Comparison of ENCODE assay signal across 2 cellular contexts in genomic region chr21:42863504-42863870, GRCh38.
TF ChIP-seq lines count a peak whose summit lies in the region.

No MANE protein-coding gene starts in this region.

TF ChIP-seq in HepG2, 621 proteins besides CTCF, POLR2A, EP300 and RAD21 (continues in another document):
- TF ChIP-seq NFE2L1 (CRISPR knock-in tag; IDR thresholded peaks at IDR 0.05; ENCODE audit: borderline replicate concordance) (no peak), STAG1 (CRISPR knock-in tag; IDR thresholded peaks at IDR 0.05) (no peak), ZNF20 (CRISPR knock-in tag; IDR thresholded peaks at IDR 0.05) (no peak), GLMP (CRISPR knock-in tag; IDR thresholded peaks at IDR 0.05; ENCODE audit: borderline replicate concordance) (no peak), RFX1 (IDR thresholded peaks at IDR 0.05) (no peak), PLSCR1 (CRISPR knock-in tag; IDR thresholded peaks at IDR 0.05; ENCODE audit: borderline replicate concordance) (no peak), SP4 (CRISPR knock-in tag; IDR thresholded peaks at IDR 0.05) (no peak), ISX (CRISPR knock-in tag; conservative IDR thresholded peaks at IDR 0.05) (no peak), CSRNP1 (CRISPR knock-in tag; IDR thresholded peaks at IDR 0.05) (no peak), IKZF5 (CRISPR knock-in tag; IDR thresholded peaks at IDR 0.05) (no peak), ZNF558 (CRISPR knock-in tag; IDR thresholded peaks at IDR 0.05; ENCODE audit: borderline replicate concordance) (no peak), HOXA9 (CRISPR knock-in tag; IDR thresholded peaks at IDR 0.05; ENCODE audit: borderline replicate concordance) (no peak), USF2 (IDR thresholded peaks at IDR 0.05; ENCODE audit: low read depth, low read length) (no peak), USF2 (CRISPR knock-in tag; IDR thresholded peaks at IDR 0.05; ENCODE audit: borderline replicate concordance) (no peak), ZNF782 (CRISPR knock-in tag; IDR thresholded peaks at IDR 0.05; ENCODE audit: borderline replicate concordance) (no peak)

TF ChIP-seq in WTC11, 78 proteins besides CTCF, POLR2A, EP300 and RAD21:
- TF ChIP-seq ZNF138 (CRISPR knock-in tag; conservative IDR thresholded peaks at IDR 0.05) (no peak), MLX (CRISPR knock-in tag; IDR thresholded peaks at IDR 0.05) (no peak), ZNF281 (CRISPR knock-in tag; IDR thresholded peaks at IDR 0.05) (no peak), ZNF121 (CRISPR knock-in tag; IDR thresholded peaks at IDR 0.05) (no peak), CREM (CRISPR knock-in tag; IDR thresholded peaks at IDR 0.05) (no peak), RORB (CRISPR knock-in tag; IDR thresholded peaks at IDR 0.05) (no peak), NR2C2 (CRISPR knock-in tag; IDR thresholded peaks at IDR 0.05) (no peak), SP1 (CRISPR knock-in tag; conservative IDR thresholded peaks at IDR 0.05) (no peak), ZSCAN18 (CRISPR knock-in tag; IDR thresholded peaks at IDR 0.05) (no peak)
TF ChIP-seq in WTC11: peak in this region for 0.
